1 cellular context compared by ENCODE assay signal in genomic region chr11:70397983-70398833, GRCh38.
TF ChIP-seq lines count a peak whose summit lies in the region.

Gene CTTN (plus strand): TSS chr11:70398529. CDS start chr11:70407298, 8,769 bp downstream.

TF ChIP-seq in H1, 55 proteins besides CTCF, POLR2A, EP300 and RAD21 (continued from another document):
- 0 out of 2 replicates have a peak, but pooled peaks have one; percentile 60 for TF ChIP-seq EGR1 (IDR thresholded peaks at IDR 0.05; ENCODE audit: borderline replicate concordance, low read depth, low read length)
- peak; percentile 85 for TF ChIP-seq SAP30 (IDR thresholded peaks at IDR 0.05; ENCODE audit: insufficient read depth, insufficient replicate concordance, low read length)
- TF ChIP-seq E2F6 (IDR thresholded peaks at IDR 0.05) = peak; percentile 88
- TF ChIP-seq POLR2AphosphoS5 (IDR thresholded peaks at IDR 0.05; ENCODE audit: low read depth, low read length) = peak; percentile 64; the same call in 1 of the 2 replicates
- TF ChIP-seq HDAC2 (IDR thresholded peaks at IDR 0.05; ENCODE audit: borderline replicate concordance in 1 of 2, low read depth in 2 of 2, low read length in 2 of 2) = peak; percentile 7 to 31; a peak in 1 of 4 replicates
- TF ChIP-seq RNF2 (IDR thresholded peaks at IDR 0.05; ENCODE audit: borderline replicate concordance, low read depth, low read length, missing control alignments, poor library complexity, severe bottlenecking) = no peak
- no peak for TF ChIP-seq RXRA (IDR thresholded peaks at IDR 0.05; ENCODE audit: insufficient read depth, low read depth, low read length)
- peak; percentile 70 for TF ChIP-seq RBBP5 (IDR thresholded peaks at IDR 0.05; ENCODE audit: borderline replicate concordance, low read depth, low read length)
